Comparison of ENCODE assay signal across 13 cellular contexts in genomic region chr7:27180431-27181175, GRCh38. TPM values are rescaled to one million over a fixed set of nuclear protein-coding genes. Genes with fewer than 3 reads are reported as not detected.
DNase-seq lines count a peak whose midpoint lies in the region; ATAC-seq and TF ChIP-seq lines count a peak whose summit lies in the region.
"Had no signal": no experiment of that assay in that cellular context is flagged by ENCODE, and none has a peak within 500 bp of the region (broad histone marks: within the 10 kb centered on the region; RNA-seq: fewer than 3 reads in every experiment).

No MANE protein-coding gene starts in this region.

- H3K27me3 ChIP-seq in colonic mucosa (peaks cover 3% of the 10 kb centered on the region), uterus (no peaks in the 10 kb centered on the region)

- H3K36me3 ChIP-seq in colonic mucosa (no peaks in the 10 kb centered on the region), uterus (no peaks in the 10 kb centered on the region)
- H3K36me3 ChIP-seq: right atrium auricular region had no signal

- H3K27ac ChIP-seq in colonic mucosa (peak overlapping the region; percentile 94), uterus (peak overlapping the region; percentile 94 to 96)
- H3K27ac ChIP-seq: right atrium auricular region had no signal

- intact Hi-C loops in colonic mucosa (cut with DNase I), result no loop called here
- intact Hi-C loops in uterus (cut with DNase I; ENCODE audit: low total_unique reads), result loop anchor here (5.0 kb wide), 1 partner anchor 1323 kb away; no protein-coding TSS in a partner anchor

- TF ChIP-seq CTCF in colonic mucosa (IDR thresholded peaks at IDR 0.05), result no peak
- no peak for TF ChIP-seq CTCF in omental fat pad (IDR thresholded peaks at IDR 0.05)
- TF ChIP-seq CTCF in uterus (IDR thresholded peaks at IDR 0.05), result no peak

- H3K36me3 Mint-ChIP-seq in activated naive CD8-positive, alpha-beta T cell treated with anti-CD3 and anti-CD28 coated beads, Interleukin-2, amount 10 ng/mL, durations not matched to agents 7 days and 5 days, result peaks cover 1% of the 10 kb centered on the region
- H3K36me3 Mint-ChIP-seq in activated naive CD8-positive, alpha-beta T cell treated with anti-CD3 and anti-CD28 coated beads, Interleukin-2, amount 50 U/mL, for 24 hours (ENCODE audit: low read depth), result no peaks in the 10 kb centered on the region

- POLR2A ChIA-PET in activated naive CD8-positive, alpha-beta T cell treated with anti-CD3 and anti-CD28 coated beads, Interleukin-2, amount 10 ng/mL, durations not matched to agents 7 days and 5 days (lab: Charles Lee), result no interaction called here

- DNase-seq in activated naive CD8-positive, alpha-beta T cell treated with anti-CD3 and anti-CD28 coated beads, Interleukin-2, amount 10 ng/mL, durations not matched to agents 7 days and 5 days, result peak; percentile 12
- no peak for DNase-seq in activated naive CD8-positive, alpha-beta T cell treated with anti-CD3 and anti-CD28 coated beads, Interleukin-2, amount 50 U/mL, for 24 hours
- no peak for DNase-seq in colonic mucosa
- DNase-seq in omental fat pad (ENCODE audit: low spot score), result peak; percentile 1
- peak; percentile 24 to 35 for DNase-seq in uterus
- DNase-seq in SKM-1 treated with dmso at 0.1 percent for 144 hours (lab: John Stamatoyannopoulos, UW; ENCODE audit: unreplicated experiment), result no peak
- DNase-seq: hippocampal formation, MM.1S, NCI-H345 had no signal

- peak overlapping the region; percentile 46 to 98 for H3K9ac ChIP-seq in colonic mucosa (ENCODE audit: low read depth in 2 of 2, low read length in 2 of 2)

- H3K4me1 Mint-ChIP-seq in activated naive CD8-positive, alpha-beta T cell treated with anti-CD3 and anti-CD28 coated beads, Interleukin-2, amount 10 ng/mL, durations not matched to agents 7 days and 5 days, result peaks cover 13% of the 10 kb centered on the region
- H3K4me1 Mint-ChIP-seq in activated naive CD8-positive, alpha-beta T cell treated with anti-CD3 and anti-CD28 coated beads, Interleukin-2, amount 50 U/mL, for 24 hours, result peaks cover 23% of the 10 kb centered on the region

- peaks cover 71% of the 10 kb centered on the region for H3K27me3 Mint-ChIP-seq in activated naive CD8-positive, alpha-beta T cell treated with anti-CD3 and anti-CD28 coated beads, Interleukin-2, amount 10 ng/mL, durations not matched to agents 7 days and 5 days
- peaks cover 84% of the 10 kb centered on the region for H3K27me3 Mint-ChIP-seq in activated naive CD8-positive, alpha-beta T cell treated with anti-CD3 and anti-CD28 coated beads, Interleukin-2, amount 50 U/mL, for 24 hours

- H3K4me3 Mint-ChIP-seq in activated naive CD8-positive, alpha-beta T cell treated with anti-CD3 and anti-CD28 coated beads, Interleukin-2, amount 10 ng/mL, durations not matched to agents 7 days and 5 days, result no peak overlapping the region
- no peak overlapping the region for H3K4me3 Mint-ChIP-seq in activated naive CD8-positive, alpha-beta T cell treated with anti-CD3 and anti-CD28 coated beads, Interleukin-2, amount 50 U/mL, for 24 hours

- no peaks in the 10 kb centered on the region for H3K9me3 ChIP-seq in colonic mucosa
- H3K9me3 ChIP-seq in uterus, result no peaks in the 10 kb centered on the region
- H3K9me3 ChIP-seq: right atrium auricular region had no signal

- H3K4me1 ChIP-seq in colonic mucosa (peaks cover 20% of the 10 kb centered on the region), uterus (no peaks in the 10 kb centered on the region)

- TF ChIP-seq POLR2A in uterus (IDR thresholded peaks at IDR 0.05), result no peak

- no peak for ATAC-seq in activated naive CD8-positive, alpha-beta T cell treated with anti-CD3 and anti-CD28 coated beads, Interleukin-2, amount 10 ng/mL, durations not matched to agents 7 days and 5 days (ENCODE audit: low read depth)
- no peak for ATAC-seq in activated naive CD8-positive, alpha-beta T cell treated with anti-CD3 and anti-CD28 coated beads, Interleukin-2, amount 50 U/mL, for 24 hours
- ATAC-seq in omental fat pad (ENCODE audit: low FRiP score) (no peak), HG02973 (IDR thresholded peaks at IDR 0.05; ENCODE audit: unreplicated experiment) (no peak), GM19351 (IDR thresholded peaks at IDR 0.05; ENCODE audit: unreplicated experiment) (no peak)

- H3K27ac Mint-ChIP-seq in activated naive CD8-positive, alpha-beta T cell treated with anti-CD3 and anti-CD28 coated beads, Interleukin-2, amount 10 ng/mL, durations not matched to agents 7 days and 5 days, result no peak overlapping the region
- no peak overlapping the region for H3K27ac Mint-ChIP-seq in activated naive CD8-positive, alpha-beta T cell treated with anti-CD3 and anti-CD28 coated beads, Interleukin-2, amount 50 U/mL, for 24 hours
- H3K27ac Mint-ChIP-seq: T-helper 2 cell treated with Interferon-gamma antibody and Interleukin-4, amounts not matched to agents 5 μg/mL and 100 μg/mL, for 36 hours had no signal

- no peaks in the 10 kb centered on the region for H3K9me3 Mint-ChIP-seq in activated naive CD8-positive, alpha-beta T cell treated with anti-CD3 and anti-CD28 coated beads, Interleukin-2, amount 10 ng/mL, durations not matched to agents 7 days and 5 days
- no peaks in the 10 kb centered on the region for H3K9me3 Mint-ChIP-seq in activated naive CD8-positive, alpha-beta T cell treated with anti-CD3 and anti-CD28 coated beads, Interleukin-2, amount 50 U/mL, for 24 hours
- H3K9me3 Mint-ChIP-seq: T-helper 2 cell treated with Interferon-gamma antibody and Interleukin-4, amounts not matched to agents 5 μg/mL and 100 μg/mL, for 36 hours had no signal

- H3K4me3 ChIP-seq in colonic mucosa, result no peak overlapping the region
- H3K4me3 ChIP-seq in uterus, result peak overlapping the region; percentile 66 to 79
- H3K4me3 ChIP-seq: right atrium auricular region had no signal

RNA-seq across cellular contexts. Expression of gene HOXA11, which starts 4.4 kb away (rescaled TPM):
- not detected for total RNA-seq in activated naive CD8-positive, alpha-beta T cell treated with anti-CD3 and anti-CD28 coated beads, Interleukin-2, amount 10 ng/mL, durations not matched to agents 7 days and 5 days
- 1 to 10 TPM; 2.9 to 3.7 TPM for total RNA-seq in colonic mucosa
- not detected for total RNA-seq in omental fat pad
- 10 to 100 TPM; 32.4 to 82.0 (median 57.8) TPM for total RNA-seq in uterus
- total RNA-seq: right atrium auricular region had no signal

RNA-seq across cellular contexts. Expression of gene HOXA10, which starts 6.5 kb away (rescaled TPM):
- not detected for total RNA-seq in activated naive CD8-positive, alpha-beta T cell treated with anti-CD3 and anti-CD28 coated beads, Interleukin-2, amount 10 ng/mL, durations not matched to agents 7 days and 5 days
- 10 to 100 TPM; 25.4 to 26.0 TPM for total RNA-seq in colonic mucosa
- 1 to 10 TPM in 2 of 4 donors, under 1 TPM in 2; 0.56 to 1.9 (median 1.2) TPM for total RNA-seq in omental fat pad
- total RNA-seq in uterus, result 100 to 1,000 TPM in 1 of 4 donors, 10 to 100 TPM in 3; 50.0 to 114 (median 69.0) TPM
- total RNA-seq: right atrium auricular region had no signal

RNA-seq across cellular contexts. Expression of gene HOXA9, which starts 15.3 kb away (rescaled TPM):
- not detected for total RNA-seq in activated naive CD8-positive, alpha-beta T cell treated with anti-CD3 and anti-CD28 coated beads, Interleukin-2, amount 10 ng/mL, durations not matched to agents 7 days and 5 days
- total RNA-seq in colonic mucosa (10 to 100 TPM; 19.5 to 22.1 TPM), omental fat pad (1 to 10 TPM in 2 of 4 donors, under 1 TPM in 1, not detected in 1; 0.19 to 2.4 (median 1.0) TPM), uterus (10 to 100 TPM in 3 of 4 donors, 1 to 10 TPM in 1; 2.3 to 26.4 (median 22.4) TPM)
- total RNA-seq: right atrium auricular region had no signal

RNA-seq across cellular contexts. Expression of gene HOXA13, which starts 19.3 kb away (rescaled TPM):
- total RNA-seq in activated naive CD8-positive, alpha-beta T cell treated with anti-CD3 and anti-CD28 coated beads, Interleukin-2, amount 10 ng/mL, durations not matched to agents 7 days and 5 days, result not detected
- total RNA-seq in colonic mucosa (10 to 100 TPM; 22.7 to 33.8 TPM), omental fat pad (not detected), uterus (10 to 100 TPM in 1 of 4 donors, 1 to 10 TPM in 1, under 1 TPM in 2; 0.40 to 27.5 (median 1.1) TPM)
- total RNA-seq: right atrium auricular region had no signal

RNA-seq across cellular contexts. Expression of gene HOXA7, which starts 24.1 kb away (rescaled TPM):
- total RNA-seq in activated naive CD8-positive, alpha-beta T cell treated with anti-CD3 and anti-CD28 coated beads, Interleukin-2, amount 10 ng/mL, durations not matched to agents 7 days and 5 days, result not detected
- total RNA-seq in colonic mucosa (10 to 100 TPM; 21.9 to 24.4 TPM), omental fat pad (1 to 10 TPM; 4.6 to 6.1 (median 5.3) TPM), uterus (1 to 10 TPM in 3 of 4 donors, under 1 TPM in 1; 0.26 to 9.1 (median 5.2) TPM)
- total RNA-seq: right atrium auricular region had no signal

Comparison
In these comparisons a context has a peak if more than half of its experiments do, and no peak if none do; other contexts are left out.
1. DNase-seq: peak in activated naive CD8-positive, alpha-beta T cell treated with anti-CD3 and anti-CD28 coated beads, Interleukin-2, amount 10 ng/mL, durations not matched to agents 7 days and 5 days (single experiment), omental fat pad (single experiment) and uterus (2 of 2); none in activated naive CD8-positive, alpha-beta T cell treated with anti-CD3 and anti-CD28 coated beads, Interleukin-2, amount 50 U/mL, for 24 hours (single experiment), colonic mucosa (single experiment) and SKM-1 treated with dmso at 0.1 percent for 144 hours (single experiment).
2. RNA of gene HOXA11, which starts 4.4 kb away (total RNA-seq): 32.4 to 82.0 TPM in uterus; 2.9 to 3.7 TPM in colonic mucosa, not detected in activated naive CD8-positive, alpha-beta T cell treated with anti-CD3 and anti-CD28 coated beads, Interleukin-2, amount 10 ng/mL, durations not matched to agents 7 days and 5 days and not detected in omental fat pad; every median in the first group is over 4 times any median in the second.
3. RNA of gene HOXA10, which starts 6.5 kb away (total RNA-seq): 50.0 to 114 TPM in uterus and 25.4 to 26.0 TPM in colonic mucosa; 0.56 to 1.9 TPM in omental fat pad and not detected in activated naive CD8-positive, alpha-beta T cell treated with anti-CD3 and anti-CD28 coated beads, Interleukin-2, amount 10 ng/mL, durations not matched to agents 7 days and 5 days; every median in the first group is over 4 times any median in the second.